8 cellular contexts compared by ENCODE assay signal in genomic region chr1:169460193-169460833, GRCh38. TPM values are rescaled to one million over a fixed set of nuclear protein-coding genes. Genes with fewer than 3 reads are reported as not detected.
DNase-seq lines count a peak whose midpoint lies in the region; ATAC-seq and TF ChIP-seq lines count a peak whose summit lies in the region.

No MANE protein-coding gene starts in this region.

- no peaks in the 10 kb centered on the region for H3K79me1 ChIP-seq in IMR-90 (ENCODE audit: low read depth in 1 of 2, low read length in 2 of 2)

- H2AK5ac ChIP-seq in IMR-90 (ENCODE audit: low read depth, low read length) = no peak overlapping the region

- no peak overlapping the region for H3K56ac ChIP-seq in IMR-90 (ENCODE audit: extremely low read depth, insufficient read depth, low read length)

- in situ Hi-C loops in IMR-90 (cut with MboI; ENCODE audit: low sequenced_read_pairs) = loop anchor here (5.0 kb wide), 1 partner anchor 82 kb away; no protein-coding TSS in a partner anchor

- no peaks in the 10 kb centered on the region for H3K9me3 ChIP-seq in IMR-90 (ENCODE audit: control insufficient read depth, insufficient read depth, low read length)

- H3K4me1 ChIP-seq in IMR-90 (ENCODE audit: control insufficient read depth, insufficient read depth, low read length) = no peaks in the 10 kb centered on the region

- ATAC-seq in IMR-90 (ENCODE audit: low read depth) (peak; percentile 37), HG02885 (IDR thresholded peaks at IDR 0.05; ENCODE audit: poor library complexity, unreplicated experiment) (no peak)

- no peak for TF ChIP-seq POLR2A in IMR-90 (IDR thresholded peaks at IDR 0.05; ENCODE audit: low read depth, low read length)

- TF ChIP-seq CTCF in IMR-90 (conservative IDR thresholded peaks at IDR 0.05; ENCODE audit: low read depth, low read length) (no peak), GM10248 (IDR thresholded peaks at IDR 0.05; ENCODE audit: control extremely low read depth, extremely low read depth, low read depth, missing control alignments) (no peak)

- H2AFZ ChIP-seq in IMR-90 (replicated peaks; ENCODE audit: low read length, poor library complexity) = peak overlapping the region; percentile 91

- H2BK20ac ChIP-seq in IMR-90 (ENCODE audit: low read depth, low read length) = no peak overlapping the region

- dilution Hi-C loops in IMR-90 (cut with HindIII; ENCODE audit: low sequenced_read_pairs, unreplicated experiment) = no loop called here

- no TSS peak for BruUV-seq in IMR-90 (replicated peaks; lab: Mats Ljungman, UMichigan)

- H3K27me3 ChIP-seq in IMR-90 (ENCODE audit: control insufficient read depth, insufficient read depth, low read length) = no peaks in the 10 kb centered on the region

- no peak overlapping the region for H2AK9ac ChIP-seq in IMR-90 (replicated peaks; ENCODE audit: low read depth, low read length, poor library complexity)

- no peak overlapping the region for H2BK120ac ChIP-seq in IMR-90 (ENCODE audit: low read depth, low read length)

- H3K36me3 ChIP-seq in IMR-90 (ENCODE audit: control insufficient read depth, insufficient read depth, low read length) = peaks cover under 1% of the 10 kb centered on the region; the same call in 1 of the 2 replicates

- H3K23ac ChIP-seq in IMR-90 (ENCODE audit: low read depth, low read length) = peak overlapping the region; percentile 51; the same call in 1 of the 2 replicates

- no peak overlapping the region for H3K27ac ChIP-seq in IMR-90 (ENCODE audit: insufficient read depth, low read length)

- no peak overlapping the region for H4K5ac ChIP-seq in IMR-90 (ENCODE audit: low read depth, low read length)

- peak overlapping the region; percentile 33 for H3K4me3 ChIP-seq in IMR-90 (ENCODE audit: insufficient read depth, low read depth, low read length)

- 10% methylated on average over 5 of the region's 35 CpGs; no CpG with 5 or more reads in 1 of the 2 experiments for WGBS in IMR-90 (ENCODE audit: extremely low coverage in 2 of 2, insufficient read length in 1 of 2), 2 experiments

- CTCF ChIA-PET in IMR-90 (lab: Yijun Ruan, JAX) (no interaction called here), GM10248 (lab: Yijun Ruan, JAX) (interaction anchor here (1.0 to 1.8 kb wide), 3 partner anchors 8 to 142 kb away, joined by 3 to 5 read pairs (median 5); no protein-coding TSS in a partner anchor)

- H2BK5ac ChIP-seq in IMR-90 (ENCODE audit: low read depth, low read length, poor library complexity, severe bottlenecking) = no peak overlapping the region

- intact Hi-C loops in IMR-90 (cut with micrococcal nuclease) = loop anchor here (5.0 kb wide), 1 partner anchor 858 kb away; no protein-coding TSS in a partner anchor

- H4K8ac ChIP-seq in IMR-90 (ENCODE audit: low read depth in 2 of 2, low read length in 2 of 2) = no peak overlapping the region

- H3K18ac ChIP-seq in IMR-90 (ENCODE audit: low read depth, low read length) = no peak overlapping the region

- no peak overlapping the region for H4K91ac ChIP-seq in IMR-90 (ENCODE audit: insufficient read depth, low read depth, low read length)

- no peak overlapping the region for H3K9ac ChIP-seq in IMR-90 (ENCODE audit: low read depth, low read length)

- H2BK15ac ChIP-seq in IMR-90 (ENCODE audit: low read depth, low read length) = no peak overlapping the region

- no peaks in the 10 kb centered on the region for H4K20me1 ChIP-seq in IMR-90 (ENCODE audit: insufficient read depth, low read length)

- POLR2A ChIA-PET in IMR-90 (lab: Charles Lee; ENCODE audit: unreplicated experiment) (no interaction called here), GM10248 (lab: Yijun Ruan, JAX) (no interaction called here)

- H3K9me1 ChIP-seq in IMR-90 (ENCODE audit: insufficient read depth, low read length) = no peaks in the 10 kb centered on the region

- TF ChIP-seq RAD21 in IMR-90 (IDR thresholded peaks at IDR 0.05; ENCODE audit: low read length) = no peak

- H3K4me2 ChIP-seq in IMR-90 (ENCODE audit: low read depth, low read length) = peak overlapping the region; percentile 81

- H3K14ac ChIP-seq in IMR-90 (replicated peaks; ENCODE audit: low read depth, low read length) = no peak overlapping the region

- DNase-seq in IMR-90 (peak; percentile 28), astrocyte of the hippocampus (ENCODE audit: low read depth, low spot score) (peak; percentile 52), iris pigment epithelial cell (ENCODE audit: low read depth) (peak; percentile 62), AG08395 (ENCODE audit: low spot score) (no peak), GM10248 (ENCODE audit: extremely low spot score) (no peak), NCI-H1417 treated with DMSO at 0.1 percent for 48 hours (lab: John Stamatoyannopoulos, UW) (no peak)
- peak; percentile 44 for DNase-seq in stimulated activated CD8-positive, alpha-beta memory T cell treated with anti-CD3 and anti-CD28 coated beads, Interleukin-4, amount 100 ng/mL, for 48 hours

- no peak overlapping the region for H3K4ac ChIP-seq in IMR-90 (ENCODE audit: low read depth, low read length)

TF ChIP-seq in IMR-90, 13 proteins besides CTCF, POLR2A, EP300 and RAD21:
- TF ChIP-seq MAZ (IDR thresholded peaks at IDR 0.05; ENCODE audit: borderline replicate concordance, low read depth, low read length) = no peak
- no peak for TF ChIP-seq FOS (IDR thresholded peaks at IDR 0.05; ENCODE audit: low read depth, low read length)
- TF ChIP-seq CHD1 (IDR thresholded peaks at IDR 0.05; ENCODE audit: low read depth, low read length) = no peak
- TF ChIP-seq ELK1 (IDR thresholded peaks at IDR 0.05; ENCODE audit: borderline replicate concordance, low read depth, low read length) = no peak
- TF ChIP-seq MXI1 (IDR thresholded peaks at IDR 0.05; ENCODE audit: borderline replicate concordance, low read depth, low read length) = no peak
- no peak for TF ChIP-seq RFX5 (IDR thresholded peaks at IDR 0.05; ENCODE audit: low read depth, low read length)
- no peak for TF ChIP-seq RCOR1 (IDR thresholded peaks at IDR 0.05; ENCODE audit: insufficient replicate concordance, low read length)
- no peak for TF ChIP-seq NFE2L2 (IDR thresholded peaks at IDR 0.05; ENCODE audit: low read depth, low read length)
- TF ChIP-seq MAFK (IDR thresholded peaks at IDR 0.05; ENCODE audit: low read depth, low read length) = no peak
- TF ChIP-seq BHLHE40 (IDR thresholded peaks at IDR 0.05; ENCODE audit: low read depth, low read length) = no peak
- TF ChIP-seq SMC3 (IDR thresholded peaks at IDR 0.05; ENCODE audit: low read depth, low read length) = no peak
- TF ChIP-seq CEBPB (IDR thresholded peaks at IDR 0.05; ENCODE audit: low read depth, low read length) = no peak
TF ChIP-seq in IMR-90: peak in this region for 0.

RNA-seq across cellular contexts. Expression of gene SLC19A2, which starts 25.4 kb away (rescaled TPM):
- total RNA-seq in IMR-90 (2012; rRNA removed) = 5.2 and 6.9 TPM in 2 replicates
- 3.2 and 3.6 TPM in 2 replicates for polyA plus RNA-seq in IMR-90 (2012; rRNA removed)
- 1.8 TPM in 2 replicates for polyA plus RNA-seq in IMR-90 (2012; cell fraction: cytosol; rRNA removed)
- 3.1 and 11.2 TPM in 2 replicates for polyA plus RNA-seq in IMR-90 (2012; cell fraction: nucleus; rRNA removed; ENCODE audit: low replicate concordance)

RNA-seq across cellular contexts. Expression of gene CCDC181, which starts 33.0 kb away (rescaled TPM):
- 0.28 TPM in 1 of 2 replicates, not detected in the other for total RNA-seq in IMR-90 (2012; rRNA removed)
- polyA plus RNA-seq in IMR-90 (2012; rRNA removed) = 0.03 and 0.07 TPM in 2 replicates
- 0.05 TPM in 1 of 2 replicates, not detected in the other for polyA plus RNA-seq in IMR-90 (2012; cell fraction: cytosol; rRNA removed)
- polyA plus RNA-seq in IMR-90 (2012; cell fraction: nucleus; rRNA removed; ENCODE audit: low replicate concordance) = not detected in 2 replicates

Comparison
In these comparisons a context has a peak if more than half of its experiments do, and no peak if none do; other contexts are left out.
1. DNase-seq: peak in IMR-90 (single experiment), astrocyte of the hippocampus (single experiment), iris pigment epithelial cell (single experiment) and stimulated activated CD8-positive, alpha-beta memory T cell treated with anti-CD3 and anti-CD28 coated beads, Interleukin-4, amount 100 ng/mL, for 48 hours (single experiment); none in AG08395 (single experiment), GM10248 (single experiment) and NCI-H1417 treated with DMSO at 0.1 percent for 48 hours (single experiment).